9 cellular contexts compared by ENCODE assay signal in genomic region chr3:55486857-55487375, GRCh38.
A peak's percentile ranks its signal among the peaks of the same experiment; 100 is the strongest.
DNase-seq lines count a peak whose midpoint lies in the region; ATAC-seq, FAIRE-seq and TF ChIP-seq lines count a peak whose summit lies in the region.
"Had no signal": no experiment of that assay in that cellular context is flagged by ENCODE, and none has a peak within 500 bp of the region (broad histone marks: within the 10 kb centered on the region; RNA-seq: fewer than 3 reads in every experiment).

WNT5A (minus strand) TSS chr3:55487306; CDS start chr3:55486985, 321 bp downstream.

- peaks cover 71% of the 10 kb centered on the region for H3K27me3 Mint-ChIP-seq in activated naive CD8-positive, alpha-beta T cell treated with anti-CD3 and anti-CD28 coated beads, Interleukin-2, amount 50 U/mL, for 24 hours

- no peaks in the 10 kb centered on the region for H3K9me3 Mint-ChIP-seq in activated naive CD8-positive, alpha-beta T cell treated with anti-CD3 and anti-CD28 coated beads, Interleukin-2, amount 50 U/mL, for 24 hours

- peak within 1 kb of the TSS; percentile 66 for H3K4me3 Mint-ChIP-seq in activated naive CD8-positive, alpha-beta T cell treated with anti-CD3 and anti-CD28 coated beads, Interleukin-2, amount 50 U/mL, for 24 hours

- no peak for DNase-seq in AG09309 (ENCODE audit: low read depth)
- no peak for DNase-seq in HTR-8/SVneo (ENCODE audit: insufficient read length, low spot score)
- no peak for DNase-seq in activated naive CD8-positive, alpha-beta T cell treated with anti-CD3 and anti-CD28 coated beads, Interleukin-2, amount 50 U/mL, for 24 hours
- no peak for DNase-seq in activated CD4-positive, alpha-beta T cell treated with anti-CD3 and anti-CD28 coated beads for 1 hour
- DNase-seq in KBM-7: no peak

- no peaks in the 10 kb centered on the region for H3K9me3 ChIP-seq in iPS-18c (ENCODE audit: control insufficient read depth, insufficient read depth, low read length)

- in situ Hi-C loops in KBM-7 (cut with MboI; ENCODE audit: low pct_unique_long_range_greater_than_20kb, low sequenced_read_pairs): no loop called here

- H3K4me3 ChIP-seq in AG09309 (ENCODE audit: control insufficient read depth, low read depth, low read length) (peak within 1 kb of the TSS; percentile 68), iPS-18c (ENCODE audit: insufficient read depth, low read depth, low read length) (peak within 1 kb of the TSS; percentile 71), skin epidermis (peak within 1 kb of the TSS; percentile 51 to 84 (median 60))

- peaks cover 22% of the 10 kb centered on the region for H3K4me1 Mint-ChIP-seq in activated naive CD8-positive, alpha-beta T cell treated with anti-CD3 and anti-CD28 coated beads, Interleukin-2, amount 50 U/mL, for 24 hours

- peak within 1 kb of the TSS in 19 of 21 experiments; percentile 10 to 96 (median 84) for H3K27ac ChIP-seq in skin epidermis

- peak; percentile 9 for FAIRE-seq in HTR-8/SVneo (lab: Jason Lieb, UNC)

- no peaks in the 10 kb centered on the region for H3K36me3 Mint-ChIP-seq in activated naive CD8-positive, alpha-beta T cell treated with anti-CD3 and anti-CD28 coated beads, Interleukin-2, amount 50 U/mL, for 24 hours (ENCODE audit: low read depth)

- H3K27ac Mint-ChIP-seq in activated naive CD8-positive, alpha-beta T cell treated with anti-CD3 and anti-CD28 coated beads, Interleukin-2, amount 50 U/mL, for 24 hours: no peak within 1 kb of the TSS

- TF ChIP-seq CTCF in AG09309 (IDR thresholded peaks at IDR 0.05; ENCODE audit: control insufficient read depth, insufficient read depth, low read depth, low read length, missing control alignments): no peak

- ATAC-seq in activated naive CD8-positive, alpha-beta T cell treated with anti-CD3 and anti-CD28 coated beads, Interleukin-2, amount 50 U/mL, for 24 hours: no peak
- no peak for ATAC-seq in GM19397 (IDR thresholded peaks at IDR 0.05; ENCODE audit: unreplicated experiment)
- ATAC-seq: HCT116 had no signal
